Comparison of ENCODE assay signal across 1 cellular context in the genomic region with DNA sequence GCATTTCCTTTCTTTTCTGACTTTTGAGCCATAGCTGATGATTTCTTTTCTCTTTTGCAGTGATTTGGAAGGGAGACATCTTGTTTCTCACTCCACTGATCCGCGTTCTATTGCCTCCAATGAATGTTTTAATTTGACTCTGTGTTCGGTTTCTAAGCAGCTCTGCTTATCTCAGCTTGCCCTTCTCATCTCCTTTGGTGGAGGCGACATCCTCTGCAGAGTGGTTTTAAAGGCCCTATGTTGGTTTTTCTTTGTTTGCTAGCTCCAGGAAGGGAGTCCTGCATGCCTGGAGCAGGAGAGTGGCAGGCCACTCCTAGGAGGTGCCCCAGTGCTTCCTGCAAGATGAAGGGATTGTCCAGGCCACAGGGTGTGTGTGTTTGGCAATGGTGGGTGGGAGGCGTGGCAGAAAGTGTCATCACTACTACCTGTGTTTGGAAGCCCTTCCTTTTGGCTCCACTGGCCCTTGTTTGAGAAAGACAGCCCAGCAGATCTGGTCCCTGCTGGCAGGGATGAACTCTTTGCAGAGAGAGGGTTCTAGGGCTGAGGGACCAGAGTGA.
TF ChIP-seq lines count a peak whose summit lies in the region.

No MANE protein-coding gene starts in this region.

TF ChIP-seq in HepG2, 621 proteins besides CTCF, POLR2A, EP300 and RAD21 (continued from another document):
- TF ChIP-seq, protein P1, sequence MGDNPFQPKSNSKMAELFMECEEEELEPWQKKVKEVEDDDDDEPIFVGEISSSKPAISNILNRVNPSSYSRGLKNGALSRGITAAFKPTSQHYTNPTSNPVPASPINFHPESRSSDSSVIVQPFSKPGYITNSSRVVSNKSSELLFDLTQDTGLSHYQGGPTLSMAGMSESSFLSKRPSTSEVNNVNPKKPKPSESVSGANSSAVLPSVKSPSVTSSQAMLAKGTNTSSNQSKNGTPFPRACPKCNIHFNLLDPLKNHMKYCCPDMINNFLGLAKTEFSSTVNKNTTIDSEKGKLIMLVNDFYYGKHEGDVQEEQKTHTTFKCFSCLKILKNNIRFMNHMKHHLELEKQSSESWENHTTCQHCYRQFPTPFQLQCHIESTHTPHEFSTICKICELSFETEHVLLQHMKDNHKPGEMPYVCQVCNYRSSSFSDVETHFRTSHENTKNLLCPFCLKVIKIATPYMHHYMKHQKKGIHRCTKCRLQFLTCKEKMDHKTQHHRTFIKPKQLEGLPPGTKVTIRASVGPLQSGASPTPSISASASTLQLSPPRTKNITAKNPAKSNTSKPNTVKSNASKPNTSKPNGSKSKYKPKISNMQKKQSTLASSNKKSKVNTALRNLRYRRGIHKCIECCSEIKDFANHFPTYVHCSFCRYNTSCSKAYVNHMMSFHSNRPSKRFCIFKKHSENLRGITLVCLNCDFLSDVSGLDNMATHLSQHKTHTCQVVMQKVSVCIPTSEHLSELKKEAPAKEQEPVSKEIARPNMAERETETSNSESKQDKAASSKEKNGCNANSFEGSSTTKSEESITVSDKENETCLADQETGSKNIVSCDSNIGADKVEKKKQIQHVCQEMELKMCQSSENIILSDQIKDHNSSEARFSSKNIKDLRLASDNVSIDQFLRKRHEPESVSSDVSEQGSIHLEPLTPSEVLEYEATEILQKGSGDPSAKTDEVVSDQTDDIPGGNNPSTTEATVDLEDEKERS (CRISPR knock-in tag; IDR thresholded peaks at IDR 0.05): no peak
- TF ChIP-seq ZNF235 (CRISPR knock-in tag; IDR thresholded peaks at IDR 0.05; ENCODE audit: borderline replicate concordance) (no peak), MAFK (conservative IDR thresholded peaks at IDR 0.05 in 1 of 2, IDR thresholded peaks at IDR 0.05 in 1 of 2; ENCODE audit: low read length in 2 of 2) (no peak), NR1H2 (CRISPR knock-in tag; IDR thresholded peaks at IDR 0.05; ENCODE audit: borderline replicate concordance, low read depth) (no peak), ZNF33B (CRISPR knock-in tag; IDR thresholded peaks at IDR 0.05) (no peak), IKZF4 (CRISPR knock-in tag; IDR thresholded peaks at IDR 0.05; ENCODE audit: borderline replicate concordance, low read depth, not compliant biosample characterization) (no peak), NKX3-1 (CRISPR knock-in tag; IDR thresholded peaks at IDR 0.05) (no peak), ZBTB39 (CRISPR knock-in tag; IDR thresholded peaks at IDR 0.05) (no peak), KIAA2018 (CRISPR knock-in tag; IDR thresholded peaks at IDR 0.05; ENCODE audit: borderline replicate concordance) (no peak), ELF4 (CRISPR knock-in tag; IDR thresholded peaks at IDR 0.05; ENCODE audit: borderline replicate concordance) (no peak), KLF11 (CRISPR knock-in tag; IDR thresholded peaks at IDR 0.05) (no peak)
